1 cellular context compared by ENCODE assay signal in genomic region chr15:31296304-31297220, GRCh38.
TF ChIP-seq lines count a peak whose summit lies in the region.

No MANE protein-coding gene starts in this region.

TF ChIP-seq in HepG2, 621 proteins besides CTCF, POLR2A, EP300 and RAD21 (continued from another document):
- no peak for TF ChIP-seq CENPX (CRISPR knock-in tag; IDR thresholded peaks at IDR 0.05)
- no peak for TF ChIP-seq GTF3A (CRISPR knock-in tag; conservative IDR thresholded peaks at IDR 0.05)
- no peak for TF ChIP-seq POLR2AphosphoS2 (IDR thresholded peaks at IDR 0.05; ENCODE audit: low read depth, low read length)
- 0 out of 2 replicates have a peak, but pooled peaks have one; percentile 41 for TF ChIP-seq ZNF33B (CRISPR knock-in tag; IDR thresholded peaks at IDR 0.05)
- TF ChIP-seq ZNF234 (CRISPR knock-in tag; conservative IDR thresholded peaks at IDR 0.05): no peak
- no peak for TF ChIP-seq ZNF780A (CRISPR knock-in tag; IDR thresholded peaks at IDR 0.05)
- no peak for TF ChIP-seq NPAS2 (CRISPR knock-in tag; IDR thresholded peaks at IDR 0.05; ENCODE audit: borderline replicate concordance)
- peak; percentile 87 for TF ChIP-seq ZNF770 (CRISPR knock-in tag; IDR thresholded peaks at IDR 0.05)
- TF ChIP-seq ZNF501 (CRISPR knock-in tag; IDR thresholded peaks at IDR 0.05): peak; percentile 73
- peak; percentile 99 for TF ChIP-seq HDAC2 (CRISPR knock-in tag; IDR thresholded peaks at IDR 0.05)
- no peak for TF ChIP-seq ZNF382 (CRISPR knock-in tag; IDR thresholded peaks at IDR 0.05; ENCODE audit: borderline replicate concordance)
- no peak for TF ChIP-seq ZNF513 (CRISPR knock-in tag; conservative IDR thresholded peaks at IDR 0.05)
- TF ChIP-seq MTF1 (CRISPR knock-in tag; IDR thresholded peaks at IDR 0.05): no peak
- TF ChIP-seq ZNF296 (CRISPR knock-in tag; conservative IDR thresholded peaks at IDR 0.05): no peak
- TF ChIP-seq ZNF800 (CRISPR knock-in tag; IDR thresholded peaks at IDR 0.05): peak; percentile 89
- no peak for TF ChIP-seq ZNF383 (CRISPR knock-in tag; IDR thresholded peaks at IDR 0.05; ENCODE audit: borderline replicate concordance)
- TF ChIP-seq ZNF879 (CRISPR knock-in tag; IDR thresholded peaks at IDR 0.05): no peak
- peak; percentile 87 for TF ChIP-seq MEIS1 (CRISPR knock-in tag; IDR thresholded peaks at IDR 0.05; ENCODE audit: borderline replicate concordance)
- TF ChIP-seq STAT6 (CRISPR knock-in tag; IDR thresholded peaks at IDR 0.05; ENCODE audit: borderline replicate concordance): peak; percentile 82; the same call in 1 of the 2 replicates
- peak; percentile 58; the same call in 1 of the 2 replicates for TF ChIP-seq ELF1 (CRISPR knock-in tag; IDR thresholded peaks at IDR 0.05)
- TF ChIP-seq ZNF124 (CRISPR knock-in tag; IDR thresholded peaks at IDR 0.05): peak; percentile 74; the same call in 1 of the 2 replicates
- no peak for TF ChIP-seq THAP7 (CRISPR knock-in tag; IDR thresholded peaks at IDR 0.05)
- no peak for TF ChIP-seq PCBP2 (optimal IDR thresholded peaks at IDR 0.05; ENCODE audit: low read depth, low read length, poor library complexity, severe bottlenecking)
- peak; percentile 93 for TF ChIP-seq PPARG (CRISPR knock-in tag; conservative IDR thresholded peaks at IDR 0.05)
- TF ChIP-seq ZNF83 (CRISPR knock-in tag; IDR thresholded peaks at IDR 0.05; ENCODE audit: borderline replicate concordance): no peak
- TF ChIP-seq RAD51 (IDR thresholded peaks at IDR 0.05; ENCODE audit: borderline replicate concordance): no peak
- TF ChIP-seq XRCC5 (optimal IDR thresholded peaks at IDR 0.05; ENCODE audit: low read length): peak; percentile 93
- TF ChIP-seq SIX1 (CRISPR knock-in tag; IDR thresholded peaks at IDR 0.05; ENCODE audit: borderline replicate concordance): peak; percentile 87; the same call in 1 of the 2 replicates
- peak; percentile 89 for TF ChIP-seq SKI (IDR thresholded peaks at IDR 0.05; ENCODE audit: partially characterized antibody)
- TF ChIP-seq ZBTB3 (CRISPR knock-in tag; IDR thresholded peaks at IDR 0.05; ENCODE audit: borderline replicate concordance, low read depth): no peak
- no peak for TF ChIP-seq SP4 (CRISPR knock-in tag; IDR thresholded peaks at IDR 0.05)
- TF ChIP-seq ATF7-NPFF (CRISPR knock-in tag; IDR thresholded peaks at IDR 0.05; ENCODE audit: low read depth): 0 out of 2 replicates have a peak, but pooled peaks have one; percentile 54
- no peak for TF ChIP-seq BRF2 (CRISPR knock-in tag; IDR thresholded peaks at IDR 0.05)
- no peak for TF ChIP-seq KLF11 (CRISPR knock-in tag; IDR thresholded peaks at IDR 0.05)
- peak; percentile 96 for TF ChIP-seq PITX1 (CRISPR knock-in tag; IDR thresholded peaks at IDR 0.05)
- no peak for TF ChIP-seq ATAD3A (CRISPR knock-in tag; IDR thresholded peaks at IDR 0.05)
- TF ChIP-seq ASH2L (IDR thresholded peaks at IDR 0.05; ENCODE audit: insufficient read length, low read depth, low read length): peak; percentile 88
- TF ChIP-seq ZNF3 (CRISPR knock-in tag; IDR thresholded peaks at IDR 0.05): no peak
- no peak for TF ChIP-seq DNMT1 (CRISPR knock-in tag; IDR thresholded peaks at IDR 0.05)
- no peak for TF ChIP-seq ZHX2 (IDR thresholded peaks at IDR 0.05; ENCODE audit: low read depth)
- TF ChIP-seq ZHX2 (CRISPR knock-in tag; IDR thresholded peaks at IDR 0.05; ENCODE audit: borderline replicate concordance): no peak
- TF ChIP-seq U2AF1 (optimal IDR thresholded peaks at IDR 0.05; ENCODE audit: low read depth, low read length): no peak
